Comparison of ENCODE assay signal across 25 cellular contexts in the genomic region with DNA sequence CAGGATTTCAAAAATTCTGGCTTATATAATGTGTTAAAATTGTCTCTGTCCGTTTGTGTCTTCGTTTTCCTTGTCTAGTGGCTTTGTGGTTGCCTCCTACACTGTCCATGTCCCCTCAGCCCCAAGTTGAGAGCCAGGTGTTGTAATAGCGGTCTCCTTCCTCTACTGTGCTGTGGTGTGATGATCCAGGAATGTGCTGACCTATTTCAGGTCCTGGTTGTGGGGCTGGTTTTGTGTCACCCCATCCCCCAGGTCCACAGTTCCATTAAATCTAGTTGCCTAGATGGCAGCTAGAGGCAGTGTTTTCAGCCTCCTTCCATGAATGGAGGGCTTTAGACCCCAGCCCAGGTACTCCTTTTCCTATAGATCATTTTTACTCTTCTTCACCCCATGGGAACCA.
"Had no signal": no experiment of that assay in that cellular context is flagged by ENCODE, and none has a peak within 500 bp of the region (broad histone marks: within the 10 kb centered on the region; RNA-seq: fewer than 3 reads in every experiment).

No MANE protein-coding gene starts in this region.

- DNase-seq: activated CD4-positive, alpha-beta T cell treated with anti-CD3 and anti-CD28 coated beads for 1 hour; activated CD4-positive, alpha-beta T cell treated with anti-CD3 and anti-CD28 coated beads, Interleukin-2, amount 50 U/mL, for 1 hour; activated CD8-positive, alpha-beta T cell treated with anti-CD3 and anti-CD28 coated beads for 36 hours; activated gamma-delta T cell treated with Interleukin-2 at 50 U/mL for 16 hours; activated naive CD8-positive, alpha-beta T cell treated with anti-CD3 and anti-CD28 coated beads, Interleukin-2, amount 50 U/mL, for 24 hours; activated T-cell treated with anti-CD3 and anti-CD28 coated beads, Interleukin-2, amount 50 U/mL, for 4 hours; foreskin keratinocyte; heart left ventricle; hypothalamus; left lung; lower lobe of right lung; mesenchymal stem cell; natural killer cell; posterior cingulate gyrus; right cardiac atrium; stimulated activated CD4-positive, alpha-beta T cell treated with anti-CD3 and anti-CD28 coated beads, Interleukin-4, amount 100 ng/mL, for 4 hours; stimulated activated CD8-positive, alpha-beta memory T cell treated with anti-CD3 and anti-CD28 coated beads, Interleukin-4, amount 100 ng/mL, for 48 hours; T-helper 17 cell; T1000; WERI-Rb-1 had no signal

- H3K4me1 Mint-ChIP-seq: activated T-helper 17 cell treated with anti-CD3 and anti-CD28 coated beads, Interleukin-2, amount 50 U/mL, for 72 hours; central memory CD8-positive, alpha-beta T cell; natural killer cell; stimulated activated memory B cell treated with anti-CD40 and anti-IgM and Interleukin-4, amounts not matched to agents 10 μg/mL and 1 μg/mL and 100 μg/mL, for 72 hours; T-helper 17 cell had no signal

- H3K4me3 Mint-ChIP-seq: activated CD8-positive, alpha-beta T cell treated with anti-CD3 and anti-CD28 coated beads for 36 hours; activated naive CD4-positive, alpha-beta T cell treated with anti-CD3 and anti-CD28 coated beads, Interleukin-2, amount 50 U/mL, for 24 hours; activated naive CD8-positive, alpha-beta T cell treated with anti-CD3 and anti-CD28 coated beads, Interleukin-2, amount 50 U/mL, for 24 hours; activated T-cell treated with anti-CD3 and anti-CD28 coated beads, Interleukin-2, amount 50 U/mL, for 4 hours; activated T-helper 17 cell treated with anti-CD3 and anti-CD28 coated beads, Interleukin-2, amount 50 U/mL, for 72 hours; central memory CD8-positive, alpha-beta T cell; dendritic cell treated with granulocyte-macrophage colony-stimulating factor and Interleukin-4, amounts not matched to agents 40 ng/mL and 50 ng/mL, for 4 days; natural killer cell; stimulated activated memory B cell treated with anti-CD40 and anti-IgM and Interleukin-4, amounts not matched to agents 10 μg/mL and 1 μg/mL and 100 μg/mL, for 72 hours; T-helper 17 cell had no signal

- H3K36me3 Mint-ChIP-seq: activated naive CD4-positive, alpha-beta T cell treated with anti-CD3 and anti-CD28 coated beads, Interleukin-2, amount 50 U/mL, for 24 hours; natural killer cell; stimulated activated memory B cell treated with anti-CD40 and anti-IgM and Interleukin-4, amounts not matched to agents 10 μg/mL and 1 μg/mL and 100 μg/mL, for 72 hours had no signal

- H3K9me3 Mint-ChIP-seq: activated CD8-positive, alpha-beta T cell treated with anti-CD3 and anti-CD28 coated beads for 36 hours; activated naive CD4-positive, alpha-beta T cell treated with anti-CD3 and anti-CD28 coated beads, Interleukin-2, amount 50 U/mL, for 24 hours; activated naive CD8-positive, alpha-beta T cell treated with anti-CD3 and anti-CD28 coated beads, Interleukin-2, amount 50 U/mL, for 24 hours; activated T-cell treated with anti-CD3 and anti-CD28 coated beads, Interleukin-2, amount 50 U/mL, for 4 hours; activated T-helper 17 cell treated with anti-CD3 and anti-CD28 coated beads, Interleukin-2, amount 50 U/mL, for 72 hours; central memory CD8-positive, alpha-beta T cell; dendritic cell treated with granulocyte-macrophage colony-stimulating factor and Interleukin-4, amounts not matched to agents 40 ng/mL and 50 ng/mL, for 4 days; natural killer cell; stimulated activated memory B cell treated with anti-CD40 and anti-IgM and Interleukin-4, amounts not matched to agents 10 μg/mL and 1 μg/mL and 100 μg/mL, for 72 hours had no signal

- ATAC-seq: activated CD8-positive, alpha-beta T cell treated with anti-CD3 and anti-CD28 coated beads for 36 hours; activated naive CD8-positive, alpha-beta T cell treated with anti-CD3 and anti-CD28 coated beads, Interleukin-2, amount 50 U/mL, for 24 hours; activated T-cell treated with anti-CD3 and anti-CD28 coated beads, Interleukin-2, amount 50 U/mL, for 4 hours; activated T-helper 17 cell treated with anti-CD3 and anti-CD28 coated beads, Interleukin-2, amount 50 U/mL, for 72 hours; foreskin keratinocyte; heart left ventricle; left lung; lower lobe of right lung; natural killer cell; right cardiac atrium; stimulated activated memory B cell treated with anti-CD40 and anti-IgM and Interleukin-4, amounts not matched to agents 10 μg/mL and 1 μg/mL and 100 μg/mL, for 72 hours; T-helper 17 cell had no signal

- H3K27me3 Mint-ChIP-seq: central memory CD8-positive, alpha-beta T cell; stimulated activated memory B cell treated with anti-CD40 and anti-IgM and Interleukin-4, amounts not matched to agents 10 μg/mL and 1 μg/mL and 100 μg/mL, for 72 hours had no signal

- H3K27ac Mint-ChIP-seq: activated CD8-positive, alpha-beta T cell treated with anti-CD3 and anti-CD28 coated beads for 36 hours; activated naive CD4-positive, alpha-beta T cell treated with anti-CD3 and anti-CD28 coated beads, Interleukin-2, amount 50 U/mL, for 24 hours; activated naive CD8-positive, alpha-beta T cell treated with anti-CD3 and anti-CD28 coated beads, Interleukin-2, amount 50 U/mL, for 24 hours; activated T-helper 17 cell treated with anti-CD3 and anti-CD28 coated beads, Interleukin-2, amount 50 U/mL, for 72 hours; dendritic cell treated with granulocyte-macrophage colony-stimulating factor and Interleukin-4, amounts not matched to agents 40 ng/mL and 50 ng/mL, for 4 days; natural killer cell; stimulated activated memory B cell treated with anti-CD40 and anti-IgM and Interleukin-4, amounts not matched to agents 10 μg/mL and 1 μg/mL and 100 μg/mL, for 72 hours; T-helper 17 cell had no signal
